In genomic region chr16:70730016-70730415, GRCh38 we compare ENCODE assay signal across 25 cellular contexts. TPM values are rescaled to one million over a fixed set of nuclear protein-coding genes. Genes with fewer than 3 reads are reported as not detected.
DNase-seq lines count a peak whose midpoint lies in the region; ATAC-seq, FAIRE-seq and TF ChIP-seq lines count a peak whose summit lies in the region.
"Had no signal": no experiment of that assay in that cellular context is flagged by ENCODE, and none has a peak within 500 bp of the region (broad histone marks: within the 10 kb centered on the region; RNA-seq: fewer than 3 reads in every experiment).

No MANE protein-coding gene starts in this region.

- H3K27ac ChIP-seq in HepG2 (ENCODE audit: extremely low read length, insufficient read depth, low read length) (no peak overlapping the region), right lobe of liver (no peak overlapping the region), mesodermal cell (ENCODE audit: low read depth, low read length, severe bottlenecking) (peak overlapping the region; percentile 41), upper lobe of right lung (no peak overlapping the region)
- H3K27ac ChIP-seq: PC-9, transverse colon had no signal

- H3K27me3 Mint-ChIP-seq in activated T-helper 17 cell treated with anti-CD3 and anti-CD28 coated beads, Interleukin-2, amount 50 U/mL, for 72 hours, result no peaks in the 10 kb centered on the region
- no peaks in the 10 kb centered on the region for H3K27me3 Mint-ChIP-seq in immature natural killer cell (ENCODE audit: low read depth in 3 of 3)
- H3K27me3 Mint-ChIP-seq: IgD-negative memory B cell, memory B cell had no signal

- no peak for ATAC-seq in HepG2
- ATAC-seq in right lobe of liver, result no peak
- no peak for ATAC-seq in activated T-helper 17 cell treated with anti-CD3 and anti-CD28 coated beads, Interleukin-2, amount 50 U/mL, for 72 hours (replicated peaks)
- ATAC-seq in upper lobe of right lung, result no peak
- ATAC-seq in HG02759 (IDR thresholded peaks at IDR 0.05; ENCODE audit: unreplicated experiment), result no peak
- ATAC-seq: activated CD4-positive, CD25-positive, alpha-beta regulatory T cell treated with anti-CD3 and anti-CD28 coated beads, Interleukin-2, amount 50 U/mL, for 24 hours; CD8-positive, alpha-beta T cell had no signal

- intact Hi-C loops in HepG2 (cut with micrococcal nuclease; ENCODE audit: unreplicated experiment), result no loop called here
- intact Hi-C loops in right lobe of liver (cut with DNase I), result loop anchor here in 1 of 2 donors (10.0 kb wide), 1 partner anchor 45 kb away; the partner anchor contains the start of gene MTSS2
- intact Hi-C loops in upper lobe of right lung (cut with DNase I), result no loop called here

- BruUV-seq in HepG2 (replicated peaks; lab: Mats Ljungman, UMichigan), result no TSS peak

- no peak for TF ChIP-seq POLR2A in HepG2 (IDR thresholded peaks at IDR 0.05; ENCODE audit: insufficient read depth in 1 of 2, low read depth in 2 of 2, low read length in 2 of 2)
- TF ChIP-seq POLR2A in right lobe of liver (IDR thresholded peaks at IDR 0.05), result no peak

- H3K36me3 ChIP-seq in HepG2 (replicated peaks in 1 of 2; ENCODE audit: control insufficient read depth in 1 of 2, insufficient read depth in 2 of 2, low read length in 2 of 2), result peaks cover 13% of the 10 kb centered on the region in 2 experiments; a peak in 4 of 5 replicates
- peaks cover 0 to 2% (median 0%) of the 10 kb centered on the region in 4 donors for H3K36me3 ChIP-seq in right lobe of liver
- peaks cover 23% of the 10 kb centered on the region for H3K36me3 ChIP-seq in mesodermal cell (ENCODE audit: control insufficient read depth, insufficient read depth, low read length)
- H3K36me3 ChIP-seq in upper lobe of right lung, result peaks cover 23% of the 10 kb centered on the region

- H3K27me3 ChIP-seq in HepG2 (ENCODE audit: control insufficient read depth in 1 of 2, insufficient read depth in 2 of 2, low read length in 2 of 2) (no peaks in the 10 kb centered on the region), right lobe of liver (no peaks in the 10 kb centered on the region), upper lobe of right lung (no peaks in the 10 kb centered on the region)
- H3K27me3 ChIP-seq: transverse colon had no signal

- peaks cover 5% of the 10 kb centered on the region for H3K79me2 ChIP-seq in HepG2 (ENCODE audit: insufficient read depth, low read length)

- H3K27ac Mint-ChIP-seq in activated T-helper 17 cell treated with anti-CD3 and anti-CD28 coated beads, Interleukin-2, amount 50 U/mL, for 72 hours, result peak overlapping the region; percentile 7
- H3K27ac Mint-ChIP-seq in immature natural killer cell, result peak overlapping the region in 1 of 6 donors; percentile 62
- H3K27ac Mint-ChIP-seq: activated T-helper 2 cell treated with anti-CD3 and anti-CD28 coated beads, Interferon-gamma antibody, Interleukin-2, Interleukin-4, amounts not matched to agents 10 μg/mL and 5 μg/mL and 100 μg/mL, durations not matched to agents 14 hours and 24 hours and 36 hours; IgD-negative memory B cell; memory B cell had no signal

- WGBS in HepG2 (ENCODE audit: low lambda C conversion rate), result 99% methylated on average over 8 of the region's 8 CpGs
- 81% methylated on average over 5 of the region's 8 CpGs for WGBS in right lobe of liver (ENCODE audit: insufficient coverage, low coverage, low lambda C conversion rate, missing lambda C conversion rate)
- WGBS in mesodermal cell (ENCODE audit: insufficient coverage in 2 of 2), 2 experiments, result 76 to 83% methylated on average over 8 of the region's 8 CpGs

- no peak overlapping the region for H3K4me2 ChIP-seq in HepG2 (ENCODE audit: low read depth, low read length)
- H3K4me2 ChIP-seq: PC-9 had no signal

- H3K4me3 ChIP-seq in HepG2 (replicated peaks in 1 of 3; ENCODE audit: insufficient read depth in 1 of 3, low read depth in 2 of 3, low read length in 3 of 3), result no peak overlapping the region
- H3K4me3 ChIP-seq in right lobe of liver, result no peak overlapping the region
- no peak overlapping the region for H3K4me3 ChIP-seq in mesodermal cell (ENCODE audit: extremely low read depth, insufficient read depth, low read length, poor library complexity, severe bottlenecking)
- H3K4me3 ChIP-seq in upper lobe of right lung, result no peak overlapping the region
- H3K4me3 ChIP-seq: PC-9, transverse colon had no signal

- no peaks in the 10 kb centered on the region for H4K20me1 ChIP-seq in HepG2 (ENCODE audit: insufficient read depth, low read length)

- H3K36me3 Mint-ChIP-seq in activated T-helper 17 cell treated with anti-CD3 and anti-CD28 coated beads, Interleukin-2, amount 50 U/mL, for 72 hours (ENCODE audit: low read depth), result peaks cover 54% of the 10 kb centered on the region
- peaks cover 8 to 31% (median 17%) of the 10 kb centered on the region in 3 donors for H3K36me3 Mint-ChIP-seq in immature natural killer cell

- FAIRE-seq in HepG2 (lab: Jason Lieb, UNC), result no peak
- FAIRE-seq: GM18507, H54, islet of Langerhans had no signal

- H3K9me3 Mint-ChIP-seq in activated T-helper 17 cell treated with anti-CD3 and anti-CD28 coated beads, Interleukin-2, amount 50 U/mL, for 72 hours, result no peaks in the 10 kb centered on the region
- peaks cover 0 to 2% (median 0%) of the 10 kb centered on the region in 6 donors for H3K9me3 Mint-ChIP-seq in immature natural killer cell
- H3K9me3 Mint-ChIP-seq: activated T-helper 2 cell treated with anti-CD3 and anti-CD28 coated beads, Interferon-gamma antibody, Interleukin-2, Interleukin-4, amounts not matched to agents 10 μg/mL and 5 μg/mL and 100 μg/mL, durations not matched to agents 14 hours and 24 hours and 36 hours; CD8-positive, alpha-beta T cell; IgD-negative memory B cell; memory B cell; T-helper 2 cell treated with Interferon-gamma antibody and Interleukin-4, amounts not matched to agents 5 μg/mL and 100 μg/mL, for 36 hours had no signal

- no peak overlapping the region for H2AFZ ChIP-seq in HepG2 (ENCODE audit: low read length)
- H2AFZ ChIP-seq: PC-9 had no signal

- no peak for DNase-seq in HepG2 (ENCODE audit: low spot score)
- DNase-seq in right lobe of liver, result no peak
- no peak for DNase-seq in activated gamma-delta T cell (lab: John Stamatoyannopoulos, UW)
- DNase-seq in upper lobe of right lung, result no peak
- DNase-seq in immature natural killer cell, result no peak
- DNase-seq: ACHN; CD8-positive, alpha-beta T cell; central memory CD4-positive, alpha-beta T cell; effector memory CD4-positive, alpha-beta T cell; MM.1S; NCI-H2081; NCI-H774; PC-9; transverse colon had no signal

- POLR2A ChIA-PET in HepG2 (lab: Yijun Ruan, JAX), result interaction anchor here (9.3 to 10.2 kb wide), 2 partner anchors 11 to 46 kb away, joined by 357 to 536 read pairs; partner anchors contain the start of gene MTSS2

- no peak overlapping the region for H3K4me3 Mint-ChIP-seq in activated T-helper 17 cell treated with anti-CD3 and anti-CD28 coated beads, Interleukin-2, amount 50 U/mL, for 72 hours
- H3K4me3 Mint-ChIP-seq in immature natural killer cell, result no peak overlapping the region
- H3K4me3 Mint-ChIP-seq: CD8-positive, alpha-beta T cell; IgD-negative memory B cell; memory B cell; T-helper 2 cell treated with Interferon-gamma antibody and Interleukin-4, amounts not matched to agents 5 μg/mL and 100 μg/mL, for 36 hours had no signal

- no peak overlapping the region for H3K9ac ChIP-seq in HepG2 (ENCODE audit: insufficient read depth, low read depth, low read length)

- in situ Hi-C loops in HepG2 (cut with HindIII; ENCODE audit: extremely low pct_ligation_motif_present, low pct_unique_long_range_greater_than_20kb), result no loop called here

- no peak for TF ChIP-seq CTCF in HepG2 (CRISPR knock-in tag; IDR thresholded peaks at IDR 0.05)
- TF ChIP-seq CTCF in right lobe of liver (IDR thresholded peaks at IDR 0.05), result no peak
- no peak for TF ChIP-seq CTCF in upper lobe of right lung (IDR thresholded peaks at IDR 0.05)

- CTCF ChIA-PET in HepG2 (lab: Yijun Ruan, JAX; ENCODE audit: low intra/inter-chr PET ratio, low total read pairs), result no interaction called here

- TF ChIP-seq RAD21 in HepG2 (CRISPR knock-in tag; IDR thresholded peaks at IDR 0.05), result no peak

- H3K4me1 ChIP-seq in HepG2 (ENCODE audit: insufficient read depth, low read length) (peaks cover 19% of the 10 kb centered on the region), right lobe of liver (peaks cover 0 to 24% (median 8%) of the 10 kb centered on the region in 4 donors), mesodermal cell (ENCODE audit: control insufficient read depth, insufficient read depth, low read length, poor library complexity, severe bottlenecking) (peaks cover 6% of the 10 kb centered on the region), upper lobe of right lung (peaks cover 27% of the 10 kb centered on the region)

- H3K4me1 Mint-ChIP-seq in activated T-helper 17 cell treated with anti-CD3 and anti-CD28 coated beads, Interleukin-2, amount 50 U/mL, for 72 hours, result no peaks in the 10 kb centered on the region
- no peaks in the 10 kb centered on the region for H3K4me1 Mint-ChIP-seq in immature natural killer cell
- H3K4me1 Mint-ChIP-seq: IgD-negative memory B cell, memory B cell had no signal

- TF ChIP-seq EP300 in HepG2 (IDR thresholded peaks at IDR 0.05; ENCODE audit: low read depth in 2 of 2, low read length in 2 of 2) (no peak), HepG2 (CRISPR knock-in tag; IDR thresholded peaks at IDR 0.05; ENCODE audit: borderline replicate concordance) (no peak)

- H3K9me3 ChIP-seq in HepG2 (ENCODE audit: low read length), result no peaks in the 10 kb centered on the region
- H3K9me3 ChIP-seq in right lobe of liver, result no peaks in the 10 kb centered on the region
- no peaks in the 10 kb centered on the region for H3K9me3 ChIP-seq in mesodermal cell (ENCODE audit: control insufficient read depth, low read length)
- no peaks in the 10 kb centered on the region for H3K9me3 ChIP-seq in upper lobe of right lung
- H3K9me3 ChIP-seq: transverse colon had no signal

RNA-seq across cellular contexts. Expression of gene MTSS2, which starts 44.2 kb away (rescaled TPM):
- 84.6 and 132 TPM in 2 replicates for total RNA-seq in HepG2 (2016; rRNA removed; fragmentation: Illumina TruSeq; extraction: Trizol)
- 43.5 and 50.3 TPM in 2 replicates for total RNA-seq in HepG2 (2016; cell fraction: cytosol; rRNA removed; fragmentation: Illumina TruSeq; extraction: Trizol; ENCODE audit: low read depth)
- 77.0 and 127 TPM in 2 replicates for total RNA-seq in HepG2 (2016; cell fraction: insoluble cytoplasmic fraction; rRNA removed; fragmentation: Illumina TruSeq; extraction: Trizol)
- total RNA-seq in HepG2 (2016; cell fraction: membrane; rRNA removed; fragmentation: Illumina TruSeq; extraction: Trizol), result 144 and 145 TPM in 2 replicates
- total RNA-seq in HepG2 (2016; cell fraction: nucleus; rRNA removed; fragmentation: Illumina TruSeq; extraction: Trizol), result 105 and 134 TPM in 2 replicates
- polyA plus RNA-seq in HepG2 (2011; rRNA removed), result 242 and 284 TPM in 2 replicates
- 101 and 160 TPM in 2 replicates for polyA plus RNA-seq in HepG2 (2011; cell fraction: cytosol; rRNA removed)
- polyA plus RNA-seq in HepG2 (2011; cell fraction: nucleus; rRNA removed), result 555 and 802 TPM in 2 replicates
- polyA plus RNA-seq in HepG2 (2012), result 157 and 253 TPM in 2 replicates
- polyA plus RNA-seq in HepG2 (2016; cell fraction: cytosol; fragmentation: Illumina TruSeq; extraction: Trizol; ENCODE audit: low read depth), result 47.6 and 47.9 TPM in 2 replicates
- 136 and 193 TPM in 2 replicates for polyA plus RNA-seq in HepG2 (2016; cell fraction: insoluble cytoplasmic fraction; fragmentation: Illumina TruSeq; extraction: Trizol; ENCODE audit: low read depth)
- polyA plus RNA-seq in HepG2 (2016; cell fraction: membrane; fragmentation: Illumina TruSeq; extraction: Trizol; ENCODE audit: low read depth), result 144 and 154 TPM in 2 replicates
- 467 and 522 TPM in 2 replicates for polyA plus RNA-seq in HepG2 (2016; cell fraction: nucleus; fragmentation: Illumina TruSeq; extraction: Trizol; ENCODE audit: insufficient read depth, low read depth)
- polyA minus RNA-seq in HepG2 (2011; rRNA and poly(A)+ RNA removed; ENCODE audit: low replicate concordance), result 24.5 and 186 TPM in 2 replicates
- 155 and 166 TPM in 2 replicates for polyA minus RNA-seq in HepG2 (2011; cell fraction: cytosol; rRNA and poly(A)+ RNA removed)
- polyA minus RNA-seq in HepG2 (2011; cell fraction: nucleus; rRNA and poly(A)+ RNA removed), result 97.5 and 127 TPM in 2 replicates
- 100 to 1,000 TPM in 2 of 6 experiments, 10 to 100 TPM in 4; 28.5 to 117 (median 80.2) TPM for total RNA-seq in right lobe of liver
- under 1 TPM; 0.11 to 0.67 TPM for total RNA-seq in activated T-helper 17 cell treated with anti-CD3 and anti-CD28 coated beads, Interleukin-2, amount 50 U/mL, for 72 hours
- polyA plus RNA-seq in mesodermal cell (2013, experiment 1 of 2), result 57.6 TPM
- polyA plus RNA-seq in mesodermal cell (2013, experiment 2 of 2), result 44.7 TPM
- 81.3 TPM for total RNA-seq in upper lobe of right lung
- polyA plus RNA-seq in immature natural killer cell, result not detected

Comparison
In these comparisons a context has a peak if more than half of its experiments do, and no peak if none do; other contexts are left out.
1. RNA of gene MTSS2, which starts 44.2 kb away (total RNA-seq): 43.5 to 145 TPM in HepG2, 28.5 to 117 TPM in right lobe of liver and 81.3 TPM in upper lobe of right lung (single experiment); 0.11 to 0.67 TPM in activated T-helper 17 cell treated with anti-CD3 and anti-CD28 coated beads, Interleukin-2, amount 50 U/mL, for 72 hours; every median in the first group is over 10 times any median in the second.